In the genomic region with DNA sequence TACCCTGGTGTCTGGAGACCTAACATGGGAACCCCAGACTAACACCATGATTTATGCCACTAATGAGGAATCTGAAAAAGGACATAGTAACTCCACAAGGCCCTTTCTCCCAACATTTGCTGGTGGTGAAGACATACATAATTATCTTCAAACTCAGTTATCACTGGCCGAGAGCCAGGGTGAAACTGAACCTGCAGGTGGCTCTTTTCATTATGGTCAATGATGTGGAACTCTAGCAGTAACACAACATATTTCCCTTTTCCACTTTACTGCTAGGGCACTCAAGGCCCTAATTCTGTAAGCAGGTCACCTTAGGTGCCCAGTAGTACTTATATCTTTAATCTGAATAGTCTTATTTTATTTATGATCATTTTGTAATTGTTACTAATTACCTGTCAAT, we compare ENCODE assay signal across 13 cellular contexts.
DNase-seq lines count a peak whose midpoint lies in the region; ATAC-seq and TF ChIP-seq lines count a peak whose summit lies in the region.
"Had no signal": no experiment of that assay in that cellular context is flagged by ENCODE, and none has a peak within 500 bp of the region (broad histone marks: within the 10 kb centered on the region; RNA-seq: fewer than 3 reads in every experiment).

No MANE protein-coding gene starts in this region.

- intact Hi-C loops in mucosa of descending colon (cut with DNase I, micrococcal nuclease) (no loop called here), adrenal gland (cut with DNase I) (no loop called here)

- H3K36me3 ChIP-seq in mucosa of descending colon (ENCODE audit: low read depth) (no peaks in the 10 kb centered on the region), adrenal gland (replicated peaks in 1 of 2) (no peaks in the 10 kb centered on the region)
- H3K36me3 ChIP-seq: Peyer's patch had no signal

- H3K27ac ChIP-seq in adrenal gland = no peak overlapping the region
- H3K27ac ChIP-seq: Peyer's patch had no signal

- ATAC-seq in GM18505 (IDR thresholded peaks at IDR 0.05; ENCODE audit: unreplicated experiment) (peak; percentile 69), GM21619 (IDR thresholded peaks at IDR 0.05; ENCODE audit: unreplicated experiment) (peak; percentile 62), mucosa of descending colon (no peak)
- ATAC-seq: T-helper 17 cell had no signal

- H3K27me3 ChIP-seq in adrenal gland = no peaks in the 10 kb centered on the region
- H3K27me3 ChIP-seq: Peyer's patch had no signal

- TF ChIP-seq POLR2A in GM18505 (IDR thresholded peaks at IDR 0.05; ENCODE audit: borderline replicate concordance, extremely low read depth, insufficient read depth, insufficient read length) (no peak), adrenal gland (IDR thresholded peaks at IDR 0.05) (no peak)

- H3K4me3 ChIP-seq in mucosa of descending colon (no peak overlapping the region), adrenal gland (no peak overlapping the region)
- H3K4me3 ChIP-seq: Peyer's patch had no signal

- H3K9me3 ChIP-seq in mucosa of descending colon (no peaks in the 10 kb centered on the region), adrenal gland (replicated peaks in 1 of 3) (no peaks in the 10 kb centered on the region)
- H3K9me3 ChIP-seq: Peyer's patch had no signal

- TF ChIP-seq CTCF in mucosa of descending colon (IDR thresholded peaks at IDR 0.05) (no peak), adrenal gland (IDR thresholded peaks at IDR 0.05) (no peak)

- H3K4me1 ChIP-seq in mucosa of descending colon (ENCODE audit: low read depth) (no peaks in the 10 kb centered on the region), adrenal gland (replicated peaks in 1 of 2) (no peaks in the 10 kb centered on the region)
- H3K4me1 ChIP-seq: Peyer's patch had no signal

- WGBS in adrenal gland, 4 donors = 56 to 69% (median 67%) methylated on average over 1 of the region's 1 CpG

- DNase-seq in NCI-H1436 (lab: John Stamatoyannopoulos, UW) (peak; percentile 53), SHP77 treated with DMSO at 0.1 percent for 48 hours (lab: John Stamatoyannopoulos, UW) (peak; percentile 95), mucosa of descending colon (no peak), mesenteric fat pad (ENCODE audit: low spot score) (no peak), adrenal gland (no peak)
- DNase-seq: activated CD4-positive, alpha-beta T cell treated with anti-CD3 and anti-CD28 coated beads, Interleukin-2, amount 10 ng/mL, durations not matched to agents 24 days and 14 days; CD8-positive, alpha-beta T cell; effector memory CD4-positive, alpha-beta T cell; kidney glomerular epithelial cell; Peyer's patch; T-helper 17 cell had no signal

Comparison
In these comparisons a context has a peak if more than half of its experiments do, and no peak if none do; other contexts are left out.
1. DNase-seq: peak in NCI-H1436 (single experiment) and SHP77 treated with DMSO at 0.1 percent for 48 hours (single experiment); none in mucosa of descending colon (0 of 3), mesenteric fat pad (single experiment) and adrenal gland (0 of 7).